Comparison of ENCODE assay signal across 40 cellular contexts in the genomic region with DNA sequence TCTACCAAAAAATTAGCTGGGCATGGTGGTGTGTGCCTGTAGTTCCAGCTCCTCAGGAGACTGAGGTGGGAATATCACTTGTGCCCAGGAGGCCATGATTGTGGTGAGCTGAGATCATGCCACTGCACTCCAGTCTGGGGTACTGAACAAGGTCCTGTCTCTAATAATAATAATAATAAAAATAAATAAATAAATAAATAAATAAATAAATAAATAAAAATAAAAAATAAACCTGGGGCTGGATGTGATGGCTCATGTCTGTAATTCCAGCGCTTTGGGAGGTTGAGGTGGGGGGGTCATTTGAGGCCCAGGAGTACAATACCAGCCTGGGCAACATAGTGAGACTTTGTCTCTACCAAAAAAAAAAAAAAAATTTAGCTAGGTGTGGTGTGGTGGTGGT.
"Had no signal": no experiment of that assay in that cellular context is flagged by ENCODE, and none has a peak within 500 bp of the region (broad histone marks: within the 10 kb centered on the region; RNA-seq: fewer than 3 reads in every experiment).

No MANE protein-coding gene starts in this region.

- H3K9me3 ChIP-seq: adrenal gland, ascending aorta, body of pancreas, breast epithelium had no signal

- DNase-seq: activated effector memory CD4-positive, alpha-beta T cell treated with anti-CD3 and anti-CD28 coated beads, Interleukin-2, amount 50 U/mL, for 16 hours; activated effector memory CD4-positive, alpha-beta T cell treated with Interleukin-2 at 50 U/mL for 16 hours; activated gamma-delta T cell; activated gamma-delta T cell treated with Interleukin-2 at 50 U/mL for 16 hours; activated naive CD4-positive, alpha-beta T cell; activated naive CD4-positive, alpha-beta T cell treated with anti-CD3 and anti-CD28 coated beads for 36 hours; activated naive CD4-positive, alpha-beta T cell treated with anti-CD3 and anti-CD28 coated beads, Interleukin-2, amount 10 ng/mL, durations not matched to agents 7 days and 5 days; activated naive CD4-positive, alpha-beta T cell treated with anti-CD3 and anti-CD28 coated beads, Interleukin-2, amount 50 U/mL, for 16 hours; activated naive CD4-positive, alpha-beta T cell treated with Interleukin-2 at 50 U/mL for 16 hours; activated naive CD8-positive, alpha-beta T cell treated with anti-CD3 and anti-CD28 coated beads for 36 hours; activated naive CD8-positive, alpha-beta T cell treated with anti-CD3 and anti-CD28 coated beads, Interleukin-2, amount 10 ng/mL, durations not matched to agents 7 days and 5 days; activated naive CD8-positive, alpha-beta T cell treated with anti-CD3 and anti-CD28 coated beads, Interleukin-2, amount 50 U/mL, for 24 hours; activated T-cell treated with anti-CD3 and anti-CD28 coated beads, Interleukin-2, amount 50 U/mL, for 1 hour; activated T-cell treated with anti-CD3 and anti-CD28 coated beads, Interleukin-2, amount 50 U/mL, for 24 hours; activated T-cell treated with anti-CD3 and anti-CD28 coated beads, Interleukin-2, amount 50 U/mL, for 4 hours; activated T-cell treated with anti-CD3 and anti-CD28 coated beads, Interleukin-2, amount 50 U/mL, for 48 hours; activated T-cell treated with anti-CD3 and anti-CD28 coated beads, Interleukin-2, amount 50 U/mL, for 72 hours; adrenal gland; amniotic stem cell; amygdala; anterior cingulate cortex; aorta; body of pancreas; brain microvascular endothelial cell; caudate nucleus; central memory CD4-positive, alpha-beta T cell; cerebellar nuclear complex had no signal

- H3K27me3 ChIP-seq: adrenal gland, ascending aorta, body of pancreas, brain microvascular endothelial cell, breast epithelium had no signal

- H3K36me3 Mint-ChIP-seq: activated naive CD4-positive, alpha-beta T cell treated with anti-CD3 and anti-CD28 coated beads, Interleukin-2, amount 10 ng/mL, durations not matched to agents 7 days and 5 days; activated naive CD4-positive, alpha-beta T cell treated with anti-CD3 and anti-CD28 coated beads, Interleukin-2, amount 50 U/mL, for 24 hours; activated naive CD4-positive, alpha-beta T cell treated with anti-CD3 and anti-CD28 coated beads, Interleukin-2, amount 50 U/mL, for 72 hours; activated naive CD8-positive, alpha-beta T cell; activated naive CD8-positive, alpha-beta T cell treated with anti-CD3 and anti-CD28 coated beads for 36 hours; activated naive CD8-positive, alpha-beta T cell treated with anti-CD3 and anti-CD28 coated beads, Interleukin-2, amount 10 ng/mL, durations not matched to agents 7 days and 5 days; brain had no signal

- H3K4me1 Mint-ChIP-seq: activated naive CD4-positive, alpha-beta T cell treated with anti-CD3 and anti-CD28 coated beads, Interleukin-2, amount 10 ng/mL, durations not matched to agents 7 days and 5 days; activated naive CD4-positive, alpha-beta T cell treated with anti-CD3 and anti-CD28 coated beads, Interleukin-2, amount 50 U/mL, for 24 hours; activated naive CD8-positive, alpha-beta T cell treated with anti-CD3 and anti-CD28 coated beads for 36 hours; activated naive CD8-positive, alpha-beta T cell treated with anti-CD3 and anti-CD28 coated beads, Interleukin-2, amount 10 ng/mL, durations not matched to agents 7 days and 5 days; activated naive CD8-positive, alpha-beta T cell treated with anti-CD3 and anti-CD28 coated beads, Interleukin-2, amount 50 U/mL, for 24 hours; activated T-helper 17 cell treated with anti-CD3 and anti-CD28 coated beads, Interleukin-2, amount 50 U/mL, for 72 hours; central memory CD8-positive, alpha-beta T cell had no signal

- H3K27ac Mint-ChIP-seq: activated naive CD4-positive, alpha-beta T cell treated with anti-CD3 and anti-CD28 coated beads for 36 hours; activated naive CD4-positive, alpha-beta T cell treated with anti-CD3 and anti-CD28 coated beads, Interleukin-2, amount 10 ng/mL, durations not matched to agents 7 days and 5 days; activated naive CD4-positive, alpha-beta T cell treated with anti-CD3 and anti-CD28 coated beads, Interleukin-2, amount 50 U/mL, for 24 hours; activated naive CD4-positive, alpha-beta T cell treated with anti-CD3 and anti-CD28 coated beads, Interleukin-2, amount 50 U/mL, for 72 hours; activated naive CD8-positive, alpha-beta T cell; activated naive CD8-positive, alpha-beta T cell treated with anti-CD3 and anti-CD28 coated beads for 36 hours; activated naive CD8-positive, alpha-beta T cell treated with anti-CD3 and anti-CD28 coated beads, Interleukin-2, amount 10 ng/mL, durations not matched to agents 7 days and 5 days; activated naive CD8-positive, alpha-beta T cell treated with anti-CD3 and anti-CD28 coated beads, Interleukin-2, amount 50 U/mL, for 24 hours; activated T-cell treated with anti-CD3 and anti-CD28 coated beads, Interleukin-2, amount 50 U/mL, for 24 hours; activated T-cell treated with anti-CD3 and anti-CD28 coated beads, Interleukin-2, amount 50 U/mL, for 72 hours; activated T-helper 1 cell treated with anti-CD3 and anti-CD28 coated beads, Interleukin-12 subunit alpha, Interleukin-12 subunit beta, Interleukin-2, Interleukin-4 antibody, amounts not matched to agents 30 ng/mL and 10 ng/mL and 1 ng/mL, durations not matched to agents 14 hours and 24 hours and 36 hours; activated T-helper 17 cell treated with anti-CD3 and anti-CD28 coated beads, Interleukin-2, amount 50 U/mL, for 72 hours; activated T-helper 2 cell treated with anti-CD3 and anti-CD28 coated beads, Interferon-gamma antibody, Interleukin-2, Interleukin-4, amounts not matched to agents 10 μg/mL and 5 μg/mL and 100 μg/mL, durations not matched to agents 14 hours and 24 hours and 36 hours; brain had no signal

- H3K4me3 Mint-ChIP-seq: activated naive CD4-positive, alpha-beta T cell treated with anti-CD3 and anti-CD28 coated beads for 36 hours; activated naive CD4-positive, alpha-beta T cell treated with anti-CD3 and anti-CD28 coated beads, Interleukin-2, amount 10 ng/mL, durations not matched to agents 7 days and 5 days; activated naive CD4-positive, alpha-beta T cell treated with anti-CD3 and anti-CD28 coated beads, Interleukin-2, amount 50 U/mL, for 24 hours; activated naive CD8-positive, alpha-beta T cell; activated naive CD8-positive, alpha-beta T cell treated with anti-CD3 and anti-CD28 coated beads for 36 hours; activated naive CD8-positive, alpha-beta T cell treated with anti-CD3 and anti-CD28 coated beads, Interleukin-2, amount 10 ng/mL, durations not matched to agents 7 days and 5 days; activated naive CD8-positive, alpha-beta T cell treated with anti-CD3 and anti-CD28 coated beads, Interleukin-2, amount 50 U/mL, for 24 hours; activated T-cell treated with anti-CD3 and anti-CD28 coated beads, Interleukin-2, amount 50 U/mL, for 24 hours; activated T-cell treated with anti-CD3 and anti-CD28 coated beads, Interleukin-2, amount 50 U/mL, for 4 hours; activated T-cell treated with anti-CD3 and anti-CD28 coated beads, Interleukin-2, amount 50 U/mL, for 72 hours; activated T-helper 1 cell treated with anti-CD3 and anti-CD28 coated beads, Interleukin-12 subunit alpha, Interleukin-12 subunit beta, Interleukin-2, Interleukin-4 antibody, amounts not matched to agents 30 ng/mL and 10 ng/mL and 1 ng/mL, durations not matched to agents 14 hours and 24 hours and 36 hours; activated T-helper 17 cell treated with anti-CD3 and anti-CD28 coated beads, Interleukin-2, amount 50 U/mL, for 72 hours; brain; central memory CD8-positive, alpha-beta T cell had no signal

- ATAC-seq: activated naive CD4-positive, alpha-beta T cell treated with anti-CD3 and anti-CD28 coated beads, Interleukin-2, amount 50 U/mL, for 72 hours; activated naive CD8-positive, alpha-beta T cell treated with anti-CD3 and anti-CD28 coated beads, Interleukin-2, amount 50 U/mL, for 24 hours; activated T-cell treated with anti-CD3 and anti-CD28 coated beads, Interleukin-2, amount 50 U/mL, for 4 hours; activated T-cell treated with anti-CD3 and anti-CD28 coated beads, Interleukin-2, amount 50 U/mL, for 72 hours; activated T-helper 17 cell treated with anti-CD3 and anti-CD28 coated beads, Interleukin-2, amount 50 U/mL, for 72 hours; body of pancreas had no signal

- H3K36me3 ChIP-seq: adrenal gland, ascending aorta, brain microvascular endothelial cell, breast epithelium, cardiac muscle cell had no signal

- H3K4me3 ChIP-seq: adrenal gland, ascending aorta, body of pancreas, breast epithelium, cardiac muscle cell had no signal

- FAIRE-seq: astrocyte, bronchial epithelial cell had no signal

- H3K27me3 Mint-ChIP-seq: activated naive CD8-positive, alpha-beta T cell treated with anti-CD3 and anti-CD28 coated beads, Interleukin-2, amount 50 U/mL, for 24 hours; central memory CD8-positive, alpha-beta T cell had no signal

- H3K9me3 Mint-ChIP-seq: activated naive CD4-positive, alpha-beta T cell treated with anti-CD3 and anti-CD28 coated beads for 36 hours; activated naive CD4-positive, alpha-beta T cell treated with anti-CD3 and anti-CD28 coated beads, Interleukin-2, amount 10 ng/mL, durations not matched to agents 7 days and 5 days; activated naive CD4-positive, alpha-beta T cell treated with anti-CD3 and anti-CD28 coated beads, Interleukin-2, amount 50 U/mL, for 24 hours; activated naive CD4-positive, alpha-beta T cell treated with anti-CD3 and anti-CD28 coated beads, Interleukin-2, amount 50 U/mL, for 72 hours; activated naive CD8-positive, alpha-beta T cell treated with anti-CD3 and anti-CD28 coated beads for 36 hours; activated naive CD8-positive, alpha-beta T cell treated with anti-CD3 and anti-CD28 coated beads, Interleukin-2, amount 10 ng/mL, durations not matched to agents 7 days and 5 days; activated naive CD8-positive, alpha-beta T cell treated with anti-CD3 and anti-CD28 coated beads, Interleukin-2, amount 50 U/mL, for 24 hours; activated T-cell treated with anti-CD3 and anti-CD28 coated beads, Interleukin-2, amount 50 U/mL, for 24 hours; activated T-cell treated with anti-CD3 and anti-CD28 coated beads, Interleukin-2, amount 50 U/mL, for 4 hours; activated T-cell treated with anti-CD3 and anti-CD28 coated beads, Interleukin-2, amount 50 U/mL, for 72 hours; activated T-helper 1 cell treated with anti-CD3 and anti-CD28 coated beads, Interleukin-12 subunit alpha, Interleukin-12 subunit beta, Interleukin-2, Interleukin-4 antibody, amounts not matched to agents 30 ng/mL and 10 ng/mL and 1 ng/mL, durations not matched to agents 14 hours and 24 hours and 36 hours; activated T-helper 17 cell treated with anti-CD3 and anti-CD28 coated beads, Interleukin-2, amount 50 U/mL, for 72 hours; activated T-helper 2 cell treated with anti-CD3 and anti-CD28 coated beads, Interferon-gamma antibody, Interleukin-2, Interleukin-4, amounts not matched to agents 10 μg/mL and 5 μg/mL and 100 μg/mL, durations not matched to agents 14 hours and 24 hours and 36 hours; brain; central memory CD8-positive, alpha-beta T cell had no signal

- H3K4me1 ChIP-seq: breast epithelium had no signal

- H3K27ac ChIP-seq: adrenal gland, ascending aorta, body of pancreas, brain microvascular endothelial cell, breast epithelium, cardiac muscle cell had no signal
